Comparison of ENCODE assay signal across 21 cellular contexts in genomic region chr11:72216638-72217037, GRCh38. TPM values are rescaled to one million over a fixed set of nuclear protein-coding genes. Genes with fewer than 3 reads are reported as not detected.
A peak's percentile ranks its signal among the peaks of the same experiment; 100 is the strongest.
DNase-seq lines count a peak whose midpoint lies in the region; ATAC-seq and TF ChIP-seq lines count a peak whose summit lies in the region.
"Had no signal": no experiment of that assay in that cellular context is flagged by ENCODE, and none has a peak within 500 bp of the region (broad histone marks: within the 10 kb centered on the region; RNA-seq: fewer than 3 reads in every experiment).

Gene FOLR2, plus strand, starts transcription at chr11:72216794. Its CDS starts 1,791 bp downstream, at chr11:72218585.

- H3K9me3 ChIP-seq in BLaER1 treated with 17β-estradiol and CSF1 and Interleukin-3, amounts not matched to agents 10 nM and 100 nM (replicated peaks in 1 of 11): peaks cover 0 to 5% (median 0%) of the 10 kb centered on the region in 11 experiments; a peak in 1 of 22 replicates
- no peaks in the 10 kb centered on the region for H3K9me3 ChIP-seq in right lobe of liver
- no peaks in the 10 kb centered on the region for H3K9me3 ChIP-seq in stomach
- H3K9me3 ChIP-seq: esophagus squamous epithelium, HAP-1, transverse colon had no signal

- no peak for TF ChIP-seq EP300 in stomach (IDR thresholded peaks at IDR 0.05)

- ATAC-seq in right lobe of liver (peak; percentile 29 to 65 (median 49)), GM18867 (IDR thresholded peaks at IDR 0.05; ENCODE audit: unreplicated experiment) (no peak), HG03442 (IDR thresholded peaks at IDR 0.05; ENCODE audit: unreplicated experiment) (no peak)
- ATAC-seq: activated CD8-positive, alpha-beta T cell treated with anti-CD3 and anti-CD28 coated beads, Interleukin-2, amount 10 ng/mL, durations not matched to agents 7 days and 5 days had no signal

- no peaks in the 10 kb centered on the region for H3K27me3 ChIP-seq in BLaER1 treated with 17β-estradiol and CSF1 and Interleukin-3, amounts not matched to agents 10 nM and 100 nM
- no peaks in the 10 kb centered on the region for H3K27me3 ChIP-seq in right lobe of liver
- H3K27me3 ChIP-seq in stomach: peaks cover 0 to 10% (median 4%) of the 10 kb centered on the region in 3 donors

- no CpG with 5 or more reads among the region's 6 CpGs for WGBS in right lobe of liver (ENCODE audit: insufficient coverage, low coverage, low lambda C conversion rate, missing lambda C conversion rate)
- 74 to 89% (median 87%) methylated on average over 6 of the region's 6 CpGs for WGBS in stomach, 5 donors

- TF ChIP-seq CTCF in coronary artery (IDR thresholded peaks at IDR 0.05) (no peak), right lobe of liver (IDR thresholded peaks at IDR 0.05) (no peak), stomach (IDR thresholded peaks at IDR 0.05) (no peak)

- H3K9ac ChIP-seq in BLaER1 treated with 17β-estradiol and CSF1 and Interleukin-3, amounts not matched to agents 10 nM and 100 nM: peak within 1 kb of the TSS in 8 of 11 experiments; percentile 22 to 76 (median 46); a peak in 10 of 22 replicates

- peaks cover 45 to 62% (median 51%) of the 10 kb centered on the region in 10 experiments for H3K4me1 ChIP-seq in BLaER1 treated with 17β-estradiol and CSF1 and Interleukin-3, amounts not matched to agents 10 nM and 100 nM
- H3K4me1 ChIP-seq in right lobe of liver (no peaks in the 10 kb centered on the region), stomach (no peaks in the 10 kb centered on the region)
- H3K4me1 ChIP-seq: esophagus squamous epithelium, HAP-1, transverse colon had no signal

- TF ChIP-seq POLR2A in right lobe of liver (IDR thresholded peaks at IDR 0.05) (no peak), stomach (IDR thresholded peaks at IDR 0.05) (no peak)

- H3K4me3 ChIP-seq in BLaER1 treated with 17β-estradiol and CSF1 and Interleukin-3, amounts not matched to agents 10 nM and 100 nM: peak within 1 kb of the TSS in 3 of 10 experiments; percentile 30 to 52 (median 40); a peak in 6 of 20 replicates
- H3K4me3 ChIP-seq in coronary artery: peak within 1 kb of the TSS; percentile 49
- no peak within 1 kb of the TSS for H3K4me3 ChIP-seq in right lobe of liver
- H3K4me3 ChIP-seq in stomach: peak within 1 kb of the TSS in 2 of 4 donors; percentile 1 to 12
- H3K4me3 ChIP-seq: HAP-1 had no signal

- DNase-seq in coronary artery (ENCODE audit: low spot score) (peak; percentile 38), right lobe of liver (no peak), stomach (peak; percentile 13), NCI-H2081 treated with DMSO at 0.1 percent for 48 hours (lab: John Stamatoyannopoulos, UW) (no peak), NCI-H146 (lab: John Stamatoyannopoulos, UW) (no peak)
- DNase-seq: activated CD8-positive, alpha-beta T cell treated with anti-CD3 and anti-CD28 coated beads, Interleukin-2, amount 10 ng/mL, durations not matched to agents 7 days and 5 days; esophagus squamous epithelium; naive B cell; NCI-H1105; NCI-H2171; NCI-H82; RPMI8226; stimulated activated CD4-positive, alpha-beta T cell treated with anti-CD3 and anti-CD28 coated beads, Interleukin-1b, Interleukin-23, amount 100 ng/mL, for 48 hours; transverse colon; WERI-Rb-1 had no signal

- peak within 1 kb of the TSS in 9 of 11 experiments; percentile 16 to 82 (median 64); a peak in 15 of 22 replicates for H3K27ac ChIP-seq in BLaER1 treated with 17β-estradiol and CSF1 and Interleukin-3, amounts not matched to agents 10 nM and 100 nM
- H3K27ac ChIP-seq in coronary artery (peak within 1 kb of the TSS in 1 of 2 donors; percentile 66), right lobe of liver (no peak within 1 kb of the TSS), stomach (no peak within 1 kb of the TSS)
- H3K27ac ChIP-seq: WERI-Rb-1 had no signal

- no peaks in the 10 kb centered on the region for H3K36me3 ChIP-seq in BLaER1 treated with 17β-estradiol and CSF1 and Interleukin-3, amounts not matched to agents 10 nM and 100 nM
- H3K36me3 ChIP-seq in right lobe of liver: no peaks in the 10 kb centered on the region
- no peaks in the 10 kb centered on the region for H3K36me3 ChIP-seq in stomach
- H3K36me3 ChIP-seq: esophagus squamous epithelium, HAP-1, transverse colon, WERI-Rb-1 had no signal

- H3K4me2 ChIP-seq in BLaER1 treated with 17β-estradiol and CSF1 and Interleukin-3, amounts not matched to agents 10 nM and 100 nM: peak within 1 kb of the TSS; percentile 75 to 98 (median 89)

- intact Hi-C loops in right lobe of liver (cut with DNase I): no loop called here
- intact Hi-C loops in stomach (cut with DNase I; ENCODE audit: low total_unique reads): no loop called here

- no peaks in the 10 kb centered on the region for H4K20me1 ChIP-seq in BLaER1 treated with 17β-estradiol and CSF1 and Interleukin-3, amounts not matched to agents 10 nM and 100 nM

RNA-seq across cellular contexts. Expression of gene FOLR2, which starts in this region (rescaled TPM):
- total RNA-seq in right lobe of liver (10 to 100 TPM in 2 of 6 experiments, 1 to 10 TPM in 4; 3.3 to 28.3 (median 8.6) TPM), stomach (10 to 100 TPM in 2 of 5 donors, 1 to 10 TPM in 3; 1.8 to 28.6 (median 9.6) TPM)
- 10 to 100 TPM in 1 of 3 donors, 1 to 10 TPM in 2; 3.2 to 14.8 (median 9.0) TPM for polyA plus RNA-seq in stomach
- total RNA-seq: activated CD8-positive, alpha-beta T cell treated with anti-CD3 and anti-CD28 coated beads, Interleukin-2, amount 10 ng/mL, durations not matched to agents 7 days and 5 days; activated T-helper 2 cell treated with anti-CD3 and anti-CD28 coated beads, Interferon-gamma antibody, Interleukin-2, Interleukin-4, amounts not matched to agents 10 μg/mL and 5 μg/mL and 100 μg/mL, durations not matched to agents 14 hours and 24 hours and 36 hours; dermis microvascular lymphatic vessel endothelial cell had no signal

Comparison
In these comparisons a context has a peak if more than half of its experiments do, and no peak if none do; other contexts are left out.
1. H3K27ac ChIP-seq: peak in BLaER1 treated with 17β-estradiol and CSF1 and Interleukin-3, amounts not matched to agents 10 nM and 100 nM (9 of 11); none in right lobe of liver (0 of 3) and stomach (0 of 5).
2. DNase-seq: peak in coronary artery (single experiment) and stomach (single experiment); none in right lobe of liver (0 of 3), NCI-H2081 treated with DMSO at 0.1 percent for 48 hours (single experiment) and NCI-H146 (single experiment).
3. ATAC-seq: peak in right lobe of liver (4 of 4); none in GM18867 (single experiment) and HG03442 (single experiment).